1 cellular context compared by ENCODE assay signal in the genomic region with DNA sequence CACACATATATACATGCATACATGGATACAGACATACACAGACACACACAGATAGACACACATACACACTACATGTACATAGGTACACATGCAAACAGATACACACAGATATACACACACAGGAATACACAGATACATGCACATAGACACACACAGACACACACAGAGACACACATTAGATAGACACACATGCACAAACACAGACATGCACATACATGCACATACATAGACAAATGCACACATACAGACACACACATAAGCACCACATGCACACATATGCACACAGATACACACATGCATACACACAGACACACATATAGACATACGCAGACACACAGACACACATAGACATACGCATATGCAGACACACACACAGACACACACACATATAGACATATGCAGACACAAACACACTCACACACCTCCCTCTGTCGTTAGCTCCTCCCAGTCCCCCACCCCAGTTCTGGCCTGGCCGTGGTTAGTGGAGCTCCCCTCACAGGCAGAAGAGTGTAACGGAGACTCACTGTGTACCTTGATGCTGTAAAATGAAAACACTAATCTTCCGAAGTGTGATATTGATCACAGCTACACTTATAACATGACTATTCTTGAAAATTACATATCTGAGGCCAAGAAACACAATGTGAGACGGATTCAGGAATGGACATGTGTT.
TF ChIP-seq lines count a peak whose summit lies in the region.

No MANE protein-coding gene starts in this region.

TF ChIP-seq in HCT116, 20 proteins besides CTCF, POLR2A, EP300 and RAD21:
- TF ChIP-seq, protein P1, sequence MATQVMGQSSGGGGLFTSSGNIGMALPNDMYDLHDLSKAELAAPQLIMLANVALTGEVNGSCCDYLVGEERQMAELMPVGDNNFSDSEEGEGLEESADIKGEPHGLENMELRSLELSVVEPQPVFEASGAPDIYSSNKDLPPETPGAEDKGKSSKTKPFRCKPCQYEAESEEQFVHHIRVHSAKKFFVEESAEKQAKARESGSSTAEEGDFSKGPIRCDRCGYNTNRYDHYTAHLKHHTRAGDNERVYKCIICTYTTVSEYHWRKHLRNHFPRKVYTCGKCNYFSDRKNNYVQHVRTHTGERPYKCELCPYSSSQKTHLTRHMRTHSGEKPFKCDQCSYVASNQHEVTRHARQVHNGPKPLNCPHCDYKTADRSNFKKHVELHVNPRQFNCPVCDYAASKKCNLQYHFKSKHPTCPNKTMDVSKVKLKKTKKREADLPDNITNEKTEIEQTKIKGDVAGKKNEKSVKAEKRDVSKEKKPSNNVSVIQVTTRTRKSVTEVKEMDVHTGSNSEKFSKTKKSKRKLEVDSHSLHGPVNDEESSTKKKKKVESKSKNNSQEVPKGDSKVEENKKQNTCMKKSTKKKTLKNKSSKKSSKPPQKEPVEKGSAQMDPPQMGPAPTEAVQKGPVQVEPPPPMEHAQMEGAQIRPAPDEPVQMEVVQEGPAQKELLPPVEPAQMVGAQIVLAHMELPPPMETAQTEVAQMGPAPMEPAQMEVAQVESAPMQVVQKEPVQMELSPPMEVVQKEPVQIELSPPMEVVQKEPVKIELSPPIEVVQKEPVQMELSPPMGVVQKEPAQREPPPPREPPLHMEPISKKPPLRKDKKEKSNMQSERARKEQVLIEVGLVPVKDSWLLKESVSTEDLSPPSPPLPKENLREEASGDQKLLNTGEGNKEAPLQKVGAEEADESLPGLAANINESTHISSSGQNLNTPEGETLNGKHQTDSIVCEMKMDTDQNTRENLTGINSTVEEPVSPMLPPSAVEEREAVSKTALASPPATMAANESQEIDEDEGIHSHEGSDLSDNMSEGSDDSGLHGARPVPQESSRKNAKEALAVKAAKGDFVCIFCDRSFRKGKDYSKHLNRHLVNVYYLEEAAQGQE (IDR thresholded peaks at IDR 0.05; ENCODE audit: low read depth): no peak
- TF ChIP-seq, protein P2, sequence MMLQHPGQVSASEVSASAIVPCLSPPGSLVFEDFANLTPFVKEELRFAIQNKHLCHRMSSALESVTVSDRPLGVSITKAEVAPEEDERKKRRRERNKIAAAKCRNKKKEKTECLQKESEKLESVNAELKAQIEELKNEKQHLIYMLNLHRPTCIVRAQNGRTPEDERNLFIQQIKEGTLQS (IDR thresholded peaks at IDR 0.05): no peak
- TF ChIP-seq CBX3 (IDR thresholded peaks at IDR 0.05; ENCODE audit: low read depth): no peak
- TF ChIP-seq ZFX (IDR thresholded peaks at IDR 0.05): no peak
- no peak for TF ChIP-seq EGR1 (IDR thresholded peaks at IDR 0.05; ENCODE audit: low read depth)
- TF ChIP-seq YY1 (IDR thresholded peaks at IDR 0.05; ENCODE audit: extremely low read depth, insufficient replicate concordance, low read depth, low read length): no peak
- TF ChIP-seq TCF7L2 (IDR thresholded peaks at IDR 0.05; ENCODE audit: borderline replicate concordance, extremely low read depth, insufficient read depth, insufficient read length): no peak
- no peak for TF ChIP-seq EZH2phosphoT487 (IDR thresholded peaks at IDR 0.05; ENCODE audit: borderline replicate concordance)
- TF ChIP-seq, protein P3, sequence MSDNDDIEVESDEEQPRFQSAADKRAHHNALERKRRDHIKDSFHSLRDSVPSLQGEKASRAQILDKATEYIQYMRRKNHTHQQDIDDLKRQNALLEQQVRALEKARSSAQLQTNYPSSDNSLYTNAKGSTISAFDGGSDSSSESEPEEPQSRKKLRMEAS (IDR thresholded peaks at IDR 0.05): no peak
- TF ChIP-seq CEBPB (IDR thresholded peaks at IDR 0.05; ENCODE audit: low read depth): no peak
- TF ChIP-seq SRF (IDR thresholded peaks at IDR 0.05; ENCODE audit: low read depth): no peak
- TF ChIP-seq ZNF274 (IDR thresholded peaks at IDR 0.05; ENCODE audit: low read depth, low read length): no peak
